Comparison of ENCODE assay signal across 6 cellular contexts in genomic region chr6:32973934-32974333, GRCh38. TPM values are rescaled to one million over a fixed set of nuclear protein-coding genes. Genes with fewer than 3 reads are reported as not detected.
DNase-seq lines count a peak whose midpoint lies in the region; ATAC-seq and TF ChIP-seq lines count a peak whose summit lies in the region.

No MANE protein-coding gene starts in this region.

- H3K36me3 ChIP-seq in duodenal mucosa (ENCODE audit: control insufficient read depth in 1 of 2, insufficient read depth in 2 of 2, low read length in 2 of 2): peaks cover 49 to 58% of the 10 kb centered on the region in 2 donors

- TF ChIP-seq CTCF in retinal pigment epithelial cell (conservative IDR thresholded peaks at IDR 0.05; ENCODE audit: low read depth, low read length): no peak

- H3K27ac ChIP-seq in duodenal mucosa (ENCODE audit: low read depth, low read length): peak overlapping the region; percentile 40

- DNase-seq in Caki2 (ENCODE audit: low read depth) (peak; percentile 48), NCI-H2227 treated with DMSO at 0.1 percent for 48 hours (lab: John Stamatoyannopoulos, UW) (peak; percentile 20), retinal pigment epithelial cell (ENCODE audit: low read depth) (peak; percentile 42), KG1 (lab: John Stamatoyannopoulos, UW) (no peak)

- in situ Hi-C loops in Caki2 (cut with HindIII; ENCODE audit: low pct_unique_long_range_greater_than_20kb, low sequenced_read_pairs): no loop called here

- H3K9ac ChIP-seq in duodenal mucosa (ENCODE audit: low read depth in 1 of 2, low read length in 2 of 2): peak overlapping the region; percentile 78 to 97

- H3K27me3 ChIP-seq in duodenal mucosa (ENCODE audit: control insufficient read depth in 1 of 2, insufficient read depth in 2 of 2, low read length in 2 of 2): no peaks in the 10 kb centered on the region

- ATAC-seq in HG03095 (IDR thresholded peaks at IDR 0.05; ENCODE audit: unreplicated experiment): no peak

- H3K4me1 ChIP-seq in duodenal mucosa (ENCODE audit: control insufficient read depth in 1 of 2, insufficient read depth in 2 of 2, low read length in 2 of 2): peaks cover 37 to 41% of the 10 kb centered on the region in 2 donors

- no peaks in the 10 kb centered on the region for H3K9me3 ChIP-seq in duodenal mucosa (ENCODE audit: control insufficient read depth in 1 of 2, low read length in 2 of 2)

- H3K4me3 ChIP-seq in duodenal mucosa (ENCODE audit: low read depth in 1 of 2, low read length in 2 of 2) (peak overlapping the region; percentile 84 to 99), retinal pigment epithelial cell (ENCODE audit: low read length) (peak overlapping the region; percentile 85)

RNA-seq across cellular contexts. Expression of gene BRD2, which starts 5.5 kb away (rescaled TPM):
- 43.7 and 62.6 TPM in 2 replicates for total RNA-seq in Caki2 (2014; rRNA removed; shearing (Covaris generic); ENCODE audit: low replicate concordance)

RNA-seq across cellular contexts. Expression of gene HLA-DMA, which starts 21.0 kb away (rescaled TPM):
- 7.4 and 16.7 TPM in 2 replicates for total RNA-seq in Caki2 (2014; rRNA removed; shearing (Covaris generic); ENCODE audit: low replicate concordance)

RNA-seq across cellular contexts. Expression of gene HLA-DMB, which starts 33.1 kb away (rescaled TPM):
- 0.35 and 13.2 TPM in 2 replicates for total RNA-seq in Caki2 (2014; rRNA removed; shearing (Covaris generic); ENCODE audit: low replicate concordance)

RNA-seq across cellular contexts. Expression of gene HLA-DOA, which starts 35.5 kb away (rescaled TPM):
- total RNA-seq in Caki2 (2014; rRNA removed; shearing (Covaris generic); ENCODE audit: low replicate concordance): not detected in 2 replicates
